In genomic region chr19:32971012-32971595, GRCh38 we compare ENCODE assay signal across 8 cellular contexts. TPM values are rescaled to one million over a fixed set of nuclear protein-coding genes. Genes with fewer than 3 reads are reported as not detected.
DNase-seq lines count a peak whose midpoint lies in the region; ATAC-seq and TF ChIP-seq lines count a peak whose summit lies in the region.

No MANE protein-coding gene starts in this region.

- intact Hi-C loops in breast epithelium (cut with DNase I; ENCODE audit: low total_unique reads), result no loop called here

- H3K4me3 ChIP-seq in AG09309 (ENCODE audit: control insufficient read depth, low read depth, low read length) (peak overlapping the region; percentile 93), breast epithelium (peak overlapping the region; percentile 79 to 86 (median 80)), muscle layer of colon (ENCODE audit: low read depth in 1 of 2, low read length in 2 of 2) (peak overlapping the region; percentile 66 to 82)

- H3K36me3 ChIP-seq in breast epithelium (no peaks in the 10 kb centered on the region), muscle layer of colon (ENCODE audit: insufficient read depth, low read length) (peaks cover 8% of the 10 kb centered on the region)

- H3K27ac ChIP-seq in breast epithelium (no peak overlapping the region), muscle layer of colon (ENCODE audit: low read depth, low read length) (peak overlapping the region; percentile 17)

- peak overlapping the region; percentile 44 for H3K9ac ChIP-seq in muscle layer of colon (ENCODE audit: low read length)

- TF ChIP-seq POLR2A in breast epithelium (IDR thresholded peaks at IDR 0.05), result no peak

- DNase-seq in AG09309 (ENCODE audit: low read depth) (no peak), HT-29 (ENCODE audit: low spot score) (peak; percentile 33), breast epithelium (ENCODE audit: low spot score in 2 of 2) (no peak), NCI-H226 (no peak), NCI-H2029 treated with DMSO at 0.1 percent for 48 hours (lab: John Stamatoyannopoulos, UW) (no peak), cortex of kidney (lab: John Stamatoyannopoulos, UW) (no peak)

- TF ChIP-seq CTCF in AG09309 (IDR thresholded peaks at IDR 0.05; ENCODE audit: control insufficient read depth, insufficient read depth, low read depth, low read length, missing control alignments), result no peak
- no peak for TF ChIP-seq CTCF in breast epithelium (IDR thresholded peaks at IDR 0.05)

- H3K27me3 ChIP-seq in breast epithelium (no peaks in the 10 kb centered on the region), muscle layer of colon (ENCODE audit: control insufficient read depth in 1 of 2, insufficient read depth in 2 of 2, low read length in 2 of 2) (no peaks in the 10 kb centered on the region)

- peaks cover 0 to 9% of the 10 kb centered on the region in 2 donors for H3K4me1 ChIP-seq in breast epithelium
- peaks cover 10% of the 10 kb centered on the region for H3K4me1 ChIP-seq in muscle layer of colon (ENCODE audit: insufficient read depth, low read length)

- no peak for ATAC-seq in GM18502 (IDR thresholded peaks at IDR 0.05; ENCODE audit: poor library complexity, unreplicated experiment)

- no peaks in the 10 kb centered on the region for H3K9me3 ChIP-seq in breast epithelium
- no peaks in the 10 kb centered on the region for H3K9me3 ChIP-seq in muscle layer of colon (ENCODE audit: low read length)

RNA-seq across cellular contexts. Expression of gene CEP89, which starts 0.7 kb away (rescaled TPM):
- 26.2 and 30.3 TPM in 2 replicates for total RNA-seq in HT-29 (2014; rRNA removed; shearing (Covaris generic))
- total RNA-seq in breast epithelium, result 10 to 100 TPM in 2 of 3 donors, 1 to 10 TPM in 1; 9.3 to 17.4 (median 16.7) TPM

RNA-seq across cellular contexts. Expression of gene FAAP24, which starts 0.9 kb away (rescaled TPM):
- 5.7 and 5.8 TPM in 2 replicates for total RNA-seq in HT-29 (2014; rRNA removed; shearing (Covaris generic))
- 1 to 10 TPM in 2 of 3 donors, under 1 TPM in 1; 0.73 to 2.3 (median 1.8) TPM for total RNA-seq in breast epithelium
